In the genomic region with DNA sequence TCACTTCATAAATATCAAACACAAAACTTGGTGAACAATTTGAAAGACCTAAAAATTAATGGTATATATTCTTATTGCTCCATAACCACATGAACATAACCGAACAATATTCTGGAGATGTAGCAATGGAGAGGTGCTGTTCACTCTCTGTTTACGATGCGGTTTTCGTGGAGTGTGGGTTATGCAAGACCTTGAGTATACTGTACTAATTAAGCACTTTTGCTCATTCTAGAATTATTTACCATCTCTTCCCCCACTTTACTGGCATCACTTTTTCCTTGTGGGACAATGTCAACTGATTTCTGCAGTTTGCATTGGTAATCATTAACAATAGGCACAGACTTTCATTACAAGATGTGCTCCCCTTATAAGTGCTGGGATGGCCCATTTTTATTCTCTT, we compare ENCODE assay signal across 30 cellular contexts.
A peak's percentile ranks its signal among the peaks of the same experiment; 100 is the strongest.
DNase-seq lines count a peak whose midpoint lies in the region; ATAC-seq, FAIRE-seq and TF ChIP-seq lines count a peak whose summit lies in the region.
"Had no signal": no experiment of that assay in that cellular context is flagged by ENCODE, and none has a peak within 500 bp of the region (broad histone marks: within the 10 kb centered on the region; RNA-seq: fewer than 3 reads in every experiment).

No MANE protein-coding gene starts in this region.

- no peak overlapping the region for H2AFZ ChIP-seq in HepG2 (ENCODE audit: low read length)
- H2AFZ ChIP-seq: PC-9 had no signal

- TF ChIP-seq POLR2A in breast epithelium (IDR thresholded peaks at IDR 0.05), result no peak
- TF ChIP-seq POLR2A in HepG2 (IDR thresholded peaks at IDR 0.05; ENCODE audit: insufficient read depth in 1 of 2, low read depth in 2 of 2, low read length in 2 of 2), result no peak

- H3K9ac ChIP-seq in HepG2 (ENCODE audit: insufficient read depth, low read depth, low read length), result no peak overlapping the region

- no peaks in the 10 kb centered on the region for H3K27me3 Mint-ChIP-seq in MCF 10A (ENCODE audit: insufficient read depth, unreplicated experiment)
- H3K27me3 Mint-ChIP-seq in naive thymus-derived CD8-positive, alpha-beta T cell, result no peaks in the 10 kb centered on the region
- H3K27me3 Mint-ChIP-seq: activated CD4-positive, alpha-beta T cell treated with anti-CD3 and anti-CD28 coated beads, Interleukin-2, amount 10 ng/mL, durations not matched to agents 24 days and 14 days; CD4-positive, CD25-positive, alpha-beta regulatory T cell had no signal

- intact Hi-C loops in MCF 10A (cut with micrococcal nuclease) (no loop called here), breast epithelium (cut with DNase I; ENCODE audit: low total_unique reads) (no loop called here), HepG2 (cut with micrococcal nuclease; ENCODE audit: unreplicated experiment) (no loop called here)

- CTCF ChIA-PET in MCF 10A (lab: Yijun Ruan, JAX), result interaction anchor here (1.0 to 1.6 kb wide), 2 partner anchors 9 to 17 kb away, joined by 4 to 5 read pairs; no protein-coding TSS in a partner anchor
- CTCF ChIA-PET in HepG2 (lab: Yijun Ruan, JAX; ENCODE audit: low intra/inter-chr PET ratio, low total read pairs), result no interaction called here

- no peaks in the 10 kb centered on the region for H3K4me1 ChIP-seq in breast epithelium
- peaks cover 6% of the 10 kb centered on the region; the same call in 1 of the 2 replicates for H3K4me1 ChIP-seq in HepG2 (ENCODE audit: insufficient read depth, low read length)
- H3K4me1 ChIP-seq: HAP-1, testis had no signal

- TF ChIP-seq EP300 in HepG2 (IDR thresholded peaks at IDR 0.05; ENCODE audit: low read depth in 2 of 2, low read length in 2 of 2) (no peak), HepG2 (CRISPR knock-in tag; IDR thresholded peaks at IDR 0.05; ENCODE audit: borderline replicate concordance) (no peak)

- no peak overlapping the region for H3K4me2 ChIP-seq in HepG2 (ENCODE audit: low read depth, low read length)
- H3K4me2 ChIP-seq: PC-9 had no signal

- 90% methylated on average over 4 of the region's 4 CpGs for WGBS in HepG2 (ENCODE audit: low lambda C conversion rate)

- peak; percentile 4 for DNase-seq in MCF 10A (ENCODE audit: unreplicated experiment)
- no peak for DNase-seq in breast epithelium (ENCODE audit: low spot score in 2 of 2)
- peak; percentile 48 for DNase-seq in amniotic epithelial cell (ENCODE audit: low read depth)
- DNase-seq in HepG2 (ENCODE audit: low spot score), result no peak
- no peak for DNase-seq in naive thymus-derived CD8-positive, alpha-beta T cell
- DNase-seq: activated CD4-positive, alpha-beta T cell treated with anti-CD3 and anti-CD28 coated beads, Interleukin-2, amount 10 ng/mL, durations not matched to agents 24 days and 14 days; activated gamma-delta T cell treated with Interleukin-2 at 50 U/mL for 16 hours; activated T-cell treated with anti-CD3 and anti-CD28 coated beads, Interleukin-2, amount 50 U/mL, for 4 hours; CD4-positive, CD25-positive, alpha-beta regulatory T cell; cerebellar nuclear complex; heart left ventricle; kidney glomerular epithelial cell; NCI-H146; NCI-H2107; NCI-H446 treated with DMSO at 0.1 percent for 48 hours; NCI-H82; PC-9; stimulated activated naive CD4-positive, alpha-beta T cell treated with Interleukin-2 at 50 U/mL for 16 hours; testis; WERI-Rb-1 had no signal

- peak; percentile 32 for FAIRE-seq in HepG2 (lab: Jason Lieb, UNC)
- FAIRE-seq: GM12892, K562, urothelium cell line had no signal

- ATAC-seq in HepG2 (no peak), GM18519 (IDR thresholded peaks at IDR 0.05; ENCODE audit: low FRiP score, unreplicated experiment) (no peak), GM18520 (IDR thresholded peaks at IDR 0.05; ENCODE audit: unreplicated experiment) (no peak), HG03460 (IDR thresholded peaks at IDR 0.05; ENCODE audit: unreplicated experiment) (no peak)
- ATAC-seq in naive thymus-derived CD8-positive, alpha-beta T cell, result no peak
- ATAC-seq: activated T-cell treated with anti-CD3 and anti-CD28 coated beads, Interleukin-2, amount 50 U/mL, for 4 hours; heart left ventricle; K562; Right ventricle myocardium inferior had no signal

- in situ Hi-C loops in HepG2 (cut with HindIII; ENCODE audit: extremely low pct_ligation_motif_present, low pct_unique_long_range_greater_than_20kb), result no loop called here

- no peaks in the 10 kb centered on the region for H3K36me3 ChIP-seq in breast epithelium
- H3K36me3 ChIP-seq in HepG2 (replicated peaks in 1 of 2; ENCODE audit: control insufficient read depth in 1 of 2, insufficient read depth in 2 of 2, low read length in 2 of 2), result peaks cover 12 to 44% of the 10 kb centered on the region in 2 experiments
- H3K36me3 ChIP-seq: neutrophil had no signal

- no peaks in the 10 kb centered on the region for H3K9me3 Mint-ChIP-seq in MCF 10A (ENCODE audit: unreplicated experiment)
- H3K9me3 Mint-ChIP-seq in naive thymus-derived CD8-positive, alpha-beta T cell, result no peaks in the 10 kb centered on the region
- H3K9me3 Mint-ChIP-seq: activated CD4-positive, alpha-beta T cell treated with anti-CD3 and anti-CD28 coated beads, Interleukin-2, amount 10 ng/mL, durations not matched to agents 24 days and 14 days; activated T-cell treated with anti-CD3 and anti-CD28 coated beads, Interleukin-2, amount 50 U/mL, for 4 hours; CD4-positive, CD25-positive, alpha-beta regulatory T cell had no signal

- H3K4me3 Mint-ChIP-seq in MCF 10A (ENCODE audit: unreplicated experiment), result no peak overlapping the region
- H3K4me3 Mint-ChIP-seq in naive thymus-derived CD8-positive, alpha-beta T cell, result no peak overlapping the region
- H3K4me3 Mint-ChIP-seq: activated CD4-positive, alpha-beta T cell treated with anti-CD3 and anti-CD28 coated beads, Interleukin-2, amount 10 ng/mL, durations not matched to agents 24 days and 14 days; activated T-cell treated with anti-CD3 and anti-CD28 coated beads, Interleukin-2, amount 50 U/mL, for 4 hours; CD4-positive, CD25-positive, alpha-beta regulatory T cell had no signal

- TF ChIP-seq RAD21 in HepG2 (CRISPR knock-in tag; IDR thresholded peaks at IDR 0.05), result no peak

- H3K4me3 ChIP-seq in breast epithelium (no peak overlapping the region), HepG2 (replicated peaks in 1 of 3; ENCODE audit: insufficient read depth in 1 of 3, low read depth in 2 of 3, low read length in 3 of 3) (no peak overlapping the region)
- H3K4me3 ChIP-seq: HAP-1, heart left ventricle, K562, PC-9, testis had no signal

- POLR2A ChIA-PET in MCF 10A (lab: Yijun Ruan, JAX), result no interaction called here
- POLR2A ChIA-PET in HepG2 (lab: Yijun Ruan, JAX), result no interaction called here
- POLR2A ChIA-PET in naive thymus-derived CD8-positive, alpha-beta T cell (lab: Charles Lee), result no interaction called here

- H3K79me2 ChIP-seq in HepG2 (ENCODE audit: insufficient read depth, low read length), result no peaks in the 10 kb centered on the region

- H3K9me3 ChIP-seq in breast epithelium (no peaks in the 10 kb centered on the region), HepG2 (ENCODE audit: low read length) (no peaks in the 10 kb centered on the region)
- H3K9me3 ChIP-seq: HAP-1, heart left ventricle, neutrophil, testis had no signal

- no TSS peak for BruUV-seq in MCF 10A (replicated peaks; lab: Mats Ljungman, UMichigan)
- BruUV-seq in HepG2 (replicated peaks; lab: Mats Ljungman, UMichigan), result no TSS peak

- TF ChIP-seq CTCF in MCF 10A (IDR thresholded peaks at IDR 0.05; ENCODE audit: unreplicated experiment) (no peak), breast epithelium (IDR thresholded peaks at IDR 0.05) (no peak), HepG2 (CRISPR knock-in tag; IDR thresholded peaks at IDR 0.05) (no peak)

- H3K27me3 ChIP-seq in breast epithelium, result no peaks in the 10 kb centered on the region
- H3K27me3 ChIP-seq in HepG2 (ENCODE audit: control insufficient read depth in 1 of 2, insufficient read depth in 2 of 2, low read length in 2 of 2), result no peaks in the 10 kb centered on the region
- H3K27me3 ChIP-seq: heart left ventricle, neutrophil, testis had no signal

- no peak overlapping the region for H3K27ac ChIP-seq in breast epithelium
- no peak overlapping the region for H3K27ac ChIP-seq in HepG2 (ENCODE audit: extremely low read length, insufficient read depth, low read length)
- H3K27ac ChIP-seq: 22Rv1, heart left ventricle, neutrophil, PC-9, testis, WERI-Rb-1 had no signal

- H3K4me1 Mint-ChIP-seq in MCF 10A (ENCODE audit: insufficient read depth, unreplicated experiment), result no peaks in the 10 kb centered on the region
- no peaks in the 10 kb centered on the region for H3K4me1 Mint-ChIP-seq in naive thymus-derived CD8-positive, alpha-beta T cell
- H3K4me1 Mint-ChIP-seq: activated CD4-positive, alpha-beta T cell treated with anti-CD3 and anti-CD28 coated beads, Interleukin-2, amount 10 ng/mL, durations not matched to agents 24 days and 14 days had no signal

- peaks cover 59% of the 10 kb centered on the region for H3K36me3 Mint-ChIP-seq in MCF 10A (ENCODE audit: insufficient read depth, unreplicated experiment)
- peaks cover 0 to 14% (median 5%) of the 10 kb centered on the region in 3 donors for H3K36me3 Mint-ChIP-seq in naive thymus-derived CD8-positive, alpha-beta T cell

- H4K20me1 ChIP-seq in HepG2 (ENCODE audit: insufficient read depth, low read length), result no peaks in the 10 kb centered on the region

- no peak overlapping the region for H3K27ac Mint-ChIP-seq in MCF 10A (ENCODE audit: low read depth, unreplicated experiment)
- no peak overlapping the region for H3K27ac Mint-ChIP-seq in naive thymus-derived CD8-positive, alpha-beta T cell
- H3K27ac Mint-ChIP-seq: activated CD4-positive, alpha-beta T cell treated with anti-CD3 and anti-CD28 coated beads, Interleukin-2, amount 10 ng/mL, durations not matched to agents 24 days and 14 days had no signal

TF ChIP-seq in HepG2, 621 proteins besides CTCF, POLR2A, EP300 and RAD21 (continues in another document):
- TF ChIP-seq AKAP8 (CRISPR knock-in tag; IDR thresholded peaks at IDR 0.05) (no peak), ZFX (CRISPR knock-in tag; IDR thresholded peaks at IDR 0.05; ENCODE audit: low read depth) (no peak), NR2F1 (CRISPR knock-in tag; IDR thresholded peaks at IDR 0.05) (no peak), DMAP1 (CRISPR knock-in tag; IDR thresholded peaks at IDR 0.05) (no peak), JUNB (CRISPR knock-in tag; IDR thresholded peaks at IDR 0.05; ENCODE audit: borderline replicate concordance) (no peak), ZNF766 (CRISPR knock-in tag; IDR thresholded peaks at IDR 0.05; ENCODE audit: borderline replicate concordance) (no peak)

Comparison
In these comparisons a context has a peak if more than half of its experiments do, and no peak if none do; other contexts are left out.
1. DNase-seq: peak in MCF 10A (single experiment) and amniotic epithelial cell (single experiment); none in breast epithelium (0 of 2), HepG2 (single experiment) and naive thymus-derived CD8-positive, alpha-beta T cell (0 of 10).